ENCODE assay signal across 9 cellular contexts in the genomic region with DNA sequence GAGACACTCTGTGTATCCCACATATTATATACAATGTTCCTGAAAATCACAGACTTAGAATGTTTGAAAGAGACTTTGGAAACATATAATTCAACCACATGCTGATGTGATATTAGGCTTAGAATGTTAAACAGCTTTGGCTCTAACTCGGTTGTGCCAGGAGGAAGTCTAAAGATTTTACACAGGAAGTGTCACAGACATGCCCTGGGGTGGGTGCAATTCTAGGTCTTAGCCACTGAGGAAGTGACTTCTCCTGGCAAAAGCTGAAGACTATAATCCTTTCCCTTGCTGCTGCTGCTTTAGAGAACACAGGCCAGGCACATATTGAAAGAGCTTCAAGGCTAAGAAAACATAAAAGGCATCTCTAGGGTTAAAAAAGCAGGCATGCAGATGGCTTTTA. TPM values are rescaled to one million over a fixed set of nuclear protein-coding genes. Genes with fewer than 3 reads are reported as not detected.
DNase-seq lines count a peak whose midpoint lies in the region; ATAC-seq and TF ChIP-seq lines count a peak whose summit lies in the region.
"Had no signal": no experiment of that assay in that cellular context is flagged by ENCODE, and none has a peak within 500 bp of the region (broad histone marks: within the 10 kb centered on the region; RNA-seq: fewer than 3 reads in every experiment).

No MANE protein-coding gene starts in this region.

- H3K27me3 Mint-ChIP-seq in activated T-cell treated with anti-CD3 and anti-CD28 coated beads, Interleukin-2, amount 50 U/mL, for 72 hours (ENCODE audit: low read depth): no peaks in the 10 kb centered on the region
- no peaks in the 10 kb centered on the region for H3K27me3 Mint-ChIP-seq in nephron progenitor cell (ENCODE audit: low read depth, poor library complexity)

- no peaks in the 10 kb centered on the region for H3K9me3 Mint-ChIP-seq in activated T-cell treated with anti-CD3 and anti-CD28 coated beads, Interleukin-2, amount 50 U/mL, for 72 hours
- no peaks in the 10 kb centered on the region for H3K9me3 Mint-ChIP-seq in nephron progenitor cell

- ATAC-seq in GM18861 (IDR thresholded peaks at IDR 0.05; ENCODE audit: unreplicated experiment): peak; percentile 60
- ATAC-seq in activated T-cell treated with anti-CD3 and anti-CD28 coated beads, Interleukin-2, amount 50 U/mL, for 72 hours (replicated peaks in 1 of 2): peak in 1 of 2 donors; percentile 55

- H3K36me3 Mint-ChIP-seq in activated T-cell treated with anti-CD3 and anti-CD28 coated beads, Interleukin-2, amount 50 U/mL, for 72 hours (ENCODE audit: insufficient read depth in 2 of 2): peaks cover 0 to 2% of the 10 kb centered on the region in 2 donors
- no peaks in the 10 kb centered on the region for H3K36me3 Mint-ChIP-seq in nephron progenitor cell (ENCODE audit: low read depth)

- H3K27ac Mint-ChIP-seq in activated T-cell treated with anti-CD3 and anti-CD28 coated beads, Interleukin-2, amount 50 U/mL, for 72 hours: peak overlapping the region; percentile 87
- no peak overlapping the region for H3K27ac Mint-ChIP-seq in nephron progenitor cell

- DNase-seq in NOMO-1 treated with dmso at 0.1 percent for 144 hours (lab: John Stamatoyannopoulos, UW; ENCODE audit: unreplicated experiment) (peak; percentile 33), middle frontal gyrus (ENCODE audit: extremely low spot score, low spot score) (no peak), AG08396 (ENCODE audit: low spot score) (no peak), nephron progenitor cell (no peak), GM13976 (ENCODE audit: low spot score) (no peak)
- DNase-seq in activated T-cell treated with anti-CD3 and anti-CD28 coated beads, Interleukin-2, amount 50 U/mL, for 72 hours: peak; percentile 9 to 21
- peak; percentile 12 for DNase-seq in stimulated activated CD8-positive, alpha-beta memory T cell treated with anti-CD3 and anti-CD28 coated beads, Interleukin-12 subunit alpha, Interleukin-12 subunit beta, amount 100 ng/mL, for 1 hour (ENCODE audit: low read depth)
- DNase-seq: midbrain had no signal

- peak overlapping the region in 1 of 2 donors; percentile 49 for H3K4me3 Mint-ChIP-seq in activated T-cell treated with anti-CD3 and anti-CD28 coated beads, Interleukin-2, amount 50 U/mL, for 72 hours
- no peak overlapping the region for H3K4me3 Mint-ChIP-seq in nephron progenitor cell

- TF ChIP-seq CTCF in nephron progenitor cell (IDR thresholded peaks at IDR 0.05): no peak
- TF ChIP-seq CTCF in GM13976 (IDR thresholded peaks at IDR 0.05; ENCODE audit: borderline replicate concordance, control extremely low read depth, extremely low read depth, insufficient read depth, missing control alignments): no peak

- H3K4me1 Mint-ChIP-seq in activated T-cell treated with anti-CD3 and anti-CD28 coated beads, Interleukin-2, amount 50 U/mL, for 72 hours (ENCODE audit: low read depth): peaks cover 22% of the 10 kb centered on the region
- no peaks in the 10 kb centered on the region for H3K4me1 Mint-ChIP-seq in nephron progenitor cell

- in situ Hi-C loops in GM13976 (cut with MboI; ENCODE audit: low sequenced_read_pairs, unreplicated experiment): no loop called here

RNA-seq across cellular contexts. Expression of a gene that starts 51.0 kb away (rescaled TPM):
- 1,000 to 10,000 TPM; 1,534 to 1,619 TPM for total RNA-seq in activated T-cell treated with anti-CD3 and anti-CD28 coated beads, Interleukin-2, amount 50 U/mL, for 72 hours

Comparison
In these comparisons a context has a peak if more than half of its experiments do, and no peak if none do; other contexts are left out.
1. DNase-seq: peak in NOMO-1 treated with dmso at 0.1 percent for 144 hours (single experiment), activated T-cell treated with anti-CD3 and anti-CD28 coated beads, Interleukin-2, amount 50 U/mL, for 72 hours (2 of 2) and stimulated activated CD8-positive, alpha-beta memory T cell treated with anti-CD3 and anti-CD28 coated beads, Interleukin-12 subunit alpha, Interleukin-12 subunit beta, amount 100 ng/mL, for 1 hour (single experiment); none in middle frontal gyrus (single experiment), AG08396 (single experiment), nephron progenitor cell (single experiment) and GM13976 (single experiment).